Comparison of ENCODE assay signal across 20 cellular contexts in genomic region chr5:112012112-112012511, GRCh38.
DNase-seq lines count a peak whose midpoint lies in the region; ATAC-seq, FAIRE-seq and TF ChIP-seq lines count a peak whose summit lies in the region.
"Had no signal": no experiment of that assay in that cellular context is flagged by ENCODE, and none has a peak within 500 bp of the region (broad histone marks: within the 10 kb centered on the region; RNA-seq: fewer than 3 reads in every experiment).

No MANE protein-coding gene starts in this region.

- no peaks in the 10 kb centered on the region for H3K9me3 Mint-ChIP-seq in type B pancreatic cell
- H3K9me3 Mint-ChIP-seq: activated naive CD8-positive, alpha-beta T cell treated with anti-CD3 and anti-CD28 coated beads, Interleukin-2, amount 10 ng/mL, durations not matched to agents 7 days and 5 days; activated T-cell treated with anti-CD3 and anti-CD28 coated beads, Interleukin-2, amount 50 U/mL, for 72 hours; memory B cell had no signal

- peak overlapping the region; percentile 0 for H3K27ac Mint-ChIP-seq in type B pancreatic cell
- H3K27ac Mint-ChIP-seq: activated naive CD8-positive, alpha-beta T cell treated with anti-CD3 and anti-CD28 coated beads, Interleukin-2, amount 10 ng/mL, durations not matched to agents 7 days and 5 days; activated T-cell treated with anti-CD3 and anti-CD28 coated beads, Interleukin-2, amount 50 U/mL, for 72 hours; memory B cell had no signal

- no peak overlapping the region for H3K4me3 ChIP-seq in left ventricle myocardium inferior
- no peak overlapping the region for H3K4me3 ChIP-seq in astrocyte of the cerebellum (ENCODE audit: low read depth, low read length)
- H3K4me3 ChIP-seq: GM12878, right lobe of liver had no signal

- H3K36me3 ChIP-seq in left ventricle myocardium inferior = no peaks in the 10 kb centered on the region
- H3K36me3 ChIP-seq: right lobe of liver had no signal

- no peak for FAIRE-seq in HTR-8/SVneo (lab: Jason Lieb, UNC)
- FAIRE-seq: G401.6, GM12878 had no signal

- no peaks in the 10 kb centered on the region for H3K36me3 Mint-ChIP-seq in type B pancreatic cell
- H3K36me3 Mint-ChIP-seq: activated naive CD8-positive, alpha-beta T cell treated with anti-CD3 and anti-CD28 coated beads, Interleukin-2, amount 10 ng/mL, durations not matched to agents 7 days and 5 days; memory B cell had no signal

- no peaks in the 10 kb centered on the region for H3K27me3 Mint-ChIP-seq in type B pancreatic cell
- H3K27me3 Mint-ChIP-seq: activated naive CD8-positive, alpha-beta T cell treated with anti-CD3 and anti-CD28 coated beads, Interleukin-2, amount 10 ng/mL, durations not matched to agents 7 days and 5 days had no signal

- H3K9me3 ChIP-seq in left ventricle myocardium inferior (replicated peaks) = no peaks in the 10 kb centered on the region
- H3K9me3 ChIP-seq: right lobe of liver had no signal

- DNase-seq in left ventricle myocardium inferior (no peak), cardiac septum (ENCODE audit: low spot score) (no peak), astrocyte of the cerebellum (ENCODE audit: low read depth) (peak; percentile 27), globus pallidus (ENCODE audit: low spot score) (peak; percentile 21), type B pancreatic cell (ENCODE audit: extremely low spot score, unreplicated experiment) (no peak), HTR-8/SVneo (ENCODE audit: insufficient read length, low spot score) (no peak), amygdala (lab: John Stamatoyannopoulos, UW) (no peak)
- DNase-seq: ACHN; activated naive CD8-positive, alpha-beta T cell treated with anti-CD3 and anti-CD28 coated beads, Interleukin-2, amount 10 ng/mL, durations not matched to agents 7 days and 5 days; activated T-cell treated with anti-CD3 and anti-CD28 coated beads, Interleukin-2, amount 50 U/mL, for 72 hours; cerebellar nuclear complex; glutamatergic neuron; NCI-H2029; NCI-H524; right lobe of liver; stimulated activated CD4-positive, alpha-beta T cell treated with anti-CD3 and anti-CD28 coated beads, Interleukin-1b, Interleukin-23, amount 100 ng/mL, for 48 hours had no signal

- intact Hi-C loops in left ventricle myocardium inferior (cut with micrococcal nuclease) = loop anchor here (2.0 kb wide), 1 partner anchor 135 kb away; no protein-coding TSS in a partner anchor
- intact Hi-C loops in cardiac septum (cut with DNase I) = loop anchor here (10.0 kb wide), 1 partner anchor 457 kb away; no protein-coding TSS in a partner anchor

- peak overlapping the region; percentile 60 for H3K27ac ChIP-seq in left ventricle myocardium inferior (replicated peaks)
- H3K27ac ChIP-seq: right lobe of liver had no signal

- TF ChIP-seq CTCF in left ventricle myocardium inferior (IDR thresholded peaks at IDR 0.05; ENCODE audit: borderline replicate concordance) (no peak), astrocyte of the cerebellum (IDR thresholded peaks at IDR 0.05; ENCODE audit: low read depth, low read length, missing control alignments) (no peak), type B pancreatic cell (conservative IDR thresholded peaks at IDR 0.05) (no peak)

- H3K4me1 ChIP-seq in left ventricle myocardium inferior = peaks cover 30% of the 10 kb centered on the region

- peaks cover 5% of the 10 kb centered on the region for H3K4me1 Mint-ChIP-seq in type B pancreatic cell (ENCODE audit: unreplicated experiment)
- H3K4me1 Mint-ChIP-seq: activated naive CD8-positive, alpha-beta T cell treated with anti-CD3 and anti-CD28 coated beads, Interleukin-2, amount 10 ng/mL, durations not matched to agents 7 days and 5 days; memory B cell had no signal

- no peak for ATAC-seq in GM18498 (IDR thresholded peaks at IDR 0.05; ENCODE audit: unreplicated experiment)
- ATAC-seq: activated T-cell treated with anti-CD3 and anti-CD28 coated beads, Interleukin-2, amount 50 U/mL, for 72 hours; GM12878 had no signal

- in situ Hi-C loops in astrocyte of the cerebellum (cut with HindIII; ENCODE audit: low sequenced_read_pairs) = no loop called here

- H3K4me3 Mint-ChIP-seq in type B pancreatic cell = no peak overlapping the region
- H3K4me3 Mint-ChIP-seq: activated naive CD8-positive, alpha-beta T cell treated with anti-CD3 and anti-CD28 coated beads, Interleukin-2, amount 10 ng/mL, durations not matched to agents 7 days and 5 days; activated T-cell treated with anti-CD3 and anti-CD28 coated beads, Interleukin-2, amount 50 U/mL, for 72 hours; memory B cell had no signal

- no peaks in the 10 kb centered on the region for H3K27me3 ChIP-seq in left ventricle myocardium inferior (ENCODE audit: low read depth)
- H3K27me3 ChIP-seq: right lobe of liver had no signal

Comparison
In these comparisons a context has a peak if more than half of its experiments do, and no peak if none do; other contexts are left out.
1. DNase-seq: peak in astrocyte of the cerebellum (single experiment) and globus pallidus (single experiment); none in left ventricle myocardium inferior (single experiment), cardiac septum (single experiment), type B pancreatic cell (single experiment), HTR-8/SVneo (single experiment) and amygdala (0 of 56).